8 cellular contexts compared by ENCODE assay signal in the genomic region with DNA sequence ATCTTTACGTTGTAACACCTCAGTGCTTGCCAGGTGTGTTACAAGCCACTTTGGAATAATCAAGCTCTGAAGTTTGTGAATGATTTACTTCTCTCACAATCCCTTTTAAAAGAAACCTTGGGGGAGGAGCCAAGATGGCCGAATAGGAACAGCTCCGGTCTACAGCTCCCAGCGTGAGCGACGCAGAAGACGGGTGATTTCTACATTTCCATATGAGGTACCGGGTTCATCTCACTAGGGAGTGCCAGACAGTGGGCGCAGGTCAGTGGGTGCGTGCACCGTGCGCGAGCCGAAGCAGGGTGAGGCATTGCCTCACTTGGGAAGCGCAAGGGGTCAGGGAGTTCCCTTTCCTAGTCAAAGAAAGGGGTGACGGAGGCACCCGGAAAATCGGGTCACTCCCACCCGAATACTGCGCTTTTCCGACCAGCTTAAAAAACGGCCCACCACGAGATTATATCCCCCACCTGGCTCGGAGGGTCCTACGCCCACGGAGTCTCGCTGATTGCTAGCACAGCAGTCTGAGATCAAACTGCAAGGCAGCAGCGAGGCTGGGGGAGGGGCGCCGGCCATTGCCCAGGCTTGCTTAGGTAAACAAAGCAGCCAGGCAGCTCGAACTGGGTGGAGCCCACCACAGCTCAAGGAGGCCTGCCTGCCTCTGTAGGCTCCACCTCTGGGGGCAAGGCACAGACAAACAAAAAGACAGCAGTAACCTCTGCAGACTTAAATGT.
A peak's percentile ranks its signal among the peaks of the same experiment; 100 is the strongest.
DNase-seq lines count a peak whose midpoint lies in the region; ATAC-seq, FAIRE-seq and TF ChIP-seq lines count a peak whose summit lies in the region.
"Not testable (repeated sequence)": the region's sequence is repeated elsewhere in the genome, so short reads cannot be mapped to it uniquely, and the experiment has no call there.

No MANE protein-coding gene starts in this region.

- H3K56ac ChIP-seq in mesendoderm (ENCODE audit: low read length): not testable (repeated sequence)

- not testable (repeated sequence) for H3K18ac ChIP-seq in mesendoderm (ENCODE audit: low read length)

- H3K4ac ChIP-seq in mesendoderm (ENCODE audit: low read depth, low read length): not testable (repeated sequence)

- in situ Hi-C loops in K562 (cut with MboI): not testable (repeated sequence)

- DNase-seq in NCI-H1105 treated with DMSO at 0.1 percent for 48 hours (lab: John Stamatoyannopoulos, UW): peak; percentile 5
- peak; percentile 46 for DNase-seq in NCI-H345 treated with DMSO at 0.1 percent for 48 hours (lab: John Stamatoyannopoulos, UW; ENCODE audit: unreplicated experiment)
- DNase-seq in NCI-H82 (lab: John Stamatoyannopoulos, UW): peak; percentile 31
- peak; percentile 10 for DNase-seq in SHP77 treated with DMSO at 0.1 percent for 48 hours (lab: John Stamatoyannopoulos, UW)
- DNase-seq in K562 (ENCODE audit: extremely low read depth in 1 of 4, low spot score in 3 of 4): peak in 1 of 4 experiments; percentile 43
- peak; percentile 3 for DNase-seq in mesendoderm

- not testable (repeated sequence) for H2AK5ac ChIP-seq in mesendoderm (ENCODE audit: low read length)

- H3K79me2 ChIP-seq in K562 (ENCODE audit: control insufficient read depth, insufficient read depth, low read length); mesendoderm (ENCODE audit: control insufficient read depth, insufficient read depth, low read length): not testable (repeated sequence)

- not testable (repeated sequence) for H3K9me1 ChIP-seq in K562 (ENCODE audit: control insufficient read depth, insufficient read depth, low read length)

- peak overlapping the region; percentile 86 for H2AFZ ChIP-seq in K562 (ENCODE audit: low read depth, low read length)

- H3K4me3 ChIP-seq in K562: 0 out of 2 replicates have a peak overlapping the region, but pooled peaks have one; percentile 18
- H3K4me3 ChIP-seq in mesendoderm (ENCODE audit: low read length): not testable (repeated sequence)

- not testable (repeated sequence) for TF ChIP-seq RAD21 in K562 (CRISPR knock-in tag; conservative IDR thresholded peaks at IDR 0.05 in 1 of 2, IDR thresholded peaks at IDR 0.05 in 1 of 2)

- not testable (repeated sequence) for H3K79me1 ChIP-seq in mesendoderm (ENCODE audit: low read length)

- not testable (repeated sequence) for H2BK5ac ChIP-seq in mesendoderm (ENCODE audit: low read length)

- ATAC-seq in K562: peak; percentile 49; the same call in 2 of the 3 replicates

- H3K4me2 ChIP-seq in K562 (ENCODE audit: insufficient read depth, low read length): peak overlapping the region; percentile 65; the same call in 1 of the 2 replicates
- H3K4me2 ChIP-seq in mesendoderm (ENCODE audit: low read length): not testable (repeated sequence)

- not testable (repeated sequence) for H4K5ac ChIP-seq in mesendoderm (ENCODE audit: low read length)

- not testable (repeated sequence) for H3K9me3 ChIP-seq in ES-I3 (ENCODE audit: control insufficient read depth, insufficient read depth, low read length); K562 (replicated peaks; ENCODE audit: control insufficient read depth, insufficient read depth, low read depth, low read length)

- not testable (repeated sequence) for H3K23ac ChIP-seq in mesendoderm (ENCODE audit: low read length)

- not testable (repeated sequence) for H2BK120ac ChIP-seq in mesendoderm (ENCODE audit: low read depth, low read length)

- not testable (repeated sequence) for TF ChIP-seq EP300 in K562 (IDR thresholded peaks at IDR 0.05; ENCODE audit: low read length)

- H2BK15ac ChIP-seq in mesendoderm (replicated peaks; ENCODE audit: low read depth): not testable (repeated sequence)

- not testable (repeated sequence) for TF ChIP-seq CTCF in C4-2B (conservative IDR thresholded peaks at IDR 0.05); K562 (IDR thresholded peaks at IDR 0.05 in 2 of 3, conservative IDR thresholded peaks at IDR 0.05 in 1 of 3; ENCODE audit: insufficient read depth in 2 of 3, low read depth in 1 of 3, low read length in 3 of 3)

- not testable (repeated sequence) for H3K36me3 ChIP-seq in ES-I3 (ENCODE audit: insufficient read depth, low read length); K562 (ENCODE audit: control insufficient read depth, insufficient read depth, low read length); mesendoderm (ENCODE audit: control insufficient read depth, insufficient read depth, low read length)

- H4K8ac ChIP-seq in mesendoderm (ENCODE audit: low read depth, low read length): not testable (repeated sequence)

- intact Hi-C loops in K562 (cut with micrococcal nuclease): not testable (repeated sequence)

- not testable (repeated sequence) for H3K27me3 ChIP-seq in K562 (ENCODE audit: control insufficient read depth in 2 of 2, insufficient read depth in 2 of 2, low read length in 2 of 2); mesendoderm (ENCODE audit: insufficient read depth, low read length, poor library complexity)

- POLR2A ChIA-PET in K562 (lab: Yijun Ruan, JAX): interaction anchor here (0.7 to 1.1 kb wide), 3 partner anchors 9 to 12 kb away, joined by 3 to 5 read pairs (median 4); no protein-coding TSS in a partner anchor

- TF ChIP-seq POLR2A in K562 (conservative IDR thresholded peaks at IDR 0.05): peak; percentile 66

- CTCF ChIA-PET in K562 (lab: Yijun Ruan, JAX; ENCODE audit: low intra/inter-chr PET ratio): not testable (repeated sequence)

- not testable (repeated sequence) for H4K20me1 ChIP-seq in K562 (replicated peaks; ENCODE audit: control insufficient read depth, insufficient read depth, low read length)

- H3K9ac ChIP-seq in ES-I3 (ENCODE audit: low read depth, low read length): peak overlapping the region; percentile 7; the same call in 1 of the 2 replicates
- H3K9ac ChIP-seq in K562 (ENCODE audit: insufficient read depth in 1 of 2, low read depth in 2 of 2, low read length in 2 of 2): peak overlapping the region; percentile 44 to 58; a peak in 2 of 4 replicates
- H3K9ac ChIP-seq in mesendoderm (ENCODE audit: low read length): not testable (repeated sequence)

- 2% methylated on average over 13 of the region's 31 CpGs for WGBS in K562 (ENCODE audit: insufficient coverage, low coverage, missing lambda C conversion rate)
- no CpG with 5 or more reads among the region's 31 CpGs for WGBS in mesendoderm (ENCODE audit: extremely low coverage, insufficient coverage, low lambda C conversion rate)

- H3K27ac ChIP-seq in C4-2B: peak overlapping the region; percentile 39
- H3K27ac ChIP-seq in K562 (ENCODE audit: extremely low read depth, low read depth, low read length): peak overlapping the region; percentile 55; the same call in 1 of the 3 replicates
- H3K27ac ChIP-seq in mesendoderm (ENCODE audit: low read depth, low read length): not testable (repeated sequence)

- FAIRE-seq in K562 (lab: Jason Lieb, UNC): not testable (repeated sequence)

- H3K4me1 ChIP-seq in ES-I3 (ENCODE audit: insufficient read depth, low read length); K562 (replicated peaks in 1 of 2; ENCODE audit: control insufficient read depth in 2 of 2, insufficient read depth in 2 of 2, low read length in 2 of 2); mesendoderm (ENCODE audit: control insufficient read depth, low read depth, low read length): not testable (repeated sequence)

- BruUV-seq in K562 (replicated peaks; lab: Mats Ljungman, UMichigan): not testable (repeated sequence)

TF ChIP-seq in K562, 482 proteins besides CTCF, POLR2A, EP300 and RAD21 (continues in another document):
- peak in 2 of 3 experiments; percentile 60 to 68 for TF ChIP-seq YY1 (IDR thresholded peaks at IDR 0.05; ENCODE audit: borderline replicate concordance in 1 of 3, control insufficient read depth in 1 of 3, extremely low read depth in 1 of 3, insufficient read depth in 3 of 3, insufficient read length in 1 of 3, insufficient replicate concordance in 2 of 3, low read depth in 1 of 3, low read length in 2 of 3)
- TF ChIP-seq CTBP1 (IDR thresholded peaks at IDR 0.05; ENCODE audit: borderline replicate concordance): peak; percentile 39; the same call in 1 of the 2 replicates
- 0 out of 4 replicates have a peak, but pooled peaks of 1 of the 2 experiments have one; percentile 16 for TF ChIP-seq MAZ (CRISPR knock-in tag; conservative IDR thresholded peaks at IDR 0.05 in 1 of 2, IDR thresholded peaks at IDR 0.05 in 1 of 2)
- TF ChIP-seq CEBPB (tag; IDR thresholded peaks at IDR 0.05): 0 out of 2 replicates have a peak, but pooled peaks have one; percentile 13
- peak; percentile 31; the same call in 1 of the 2 replicates for TF ChIP-seq POLR2G (IDR thresholded peaks at IDR 0.05; ENCODE audit: low read depth, low read length)
